Comparison of ENCODE assay signal across 17 cellular contexts in genomic region chr17:80747469-80747868, GRCh38.
DNase-seq lines count a peak whose midpoint lies in the region; ATAC-seq and TF ChIP-seq lines count a peak whose summit lies in the region.
"Had no signal": no experiment of that assay in that cellular context is flagged by ENCODE, and none has a peak within 500 bp of the region (broad histone marks: within the 10 kb centered on the region; RNA-seq: fewer than 3 reads in every experiment).

No MANE protein-coding gene starts in this region.

- peaks cover 46% of the 10 kb centered on the region for H3K4me1 Mint-ChIP-seq in T-helper 1 cell treated with Interleukin-12 subunit alpha and Interleukin-12 subunit beta and Interleukin-4 antibody, amounts not matched to agents 30 μg/mL and 1 μg/mL, for 36 hours (ENCODE audit: low read depth)
- H3K4me1 Mint-ChIP-seq in nephron progenitor cell = peaks cover 25% of the 10 kb centered on the region

- no peaks in the 10 kb centered on the region for H3K27me3 Mint-ChIP-seq in T-helper 1 cell treated with Interleukin-12 subunit alpha and Interleukin-12 subunit beta and Interleukin-4 antibody, amounts not matched to agents 30 μg/mL and 1 μg/mL, for 36 hours (ENCODE audit: low read depth)
- no peaks in the 10 kb centered on the region for H3K27me3 Mint-ChIP-seq in nephron progenitor cell (ENCODE audit: low read depth, poor library complexity)

- WGBS in aorta, 2 donors = 94% methylated on average over 9 of the region's 9 CpGs

- H3K4me3 Mint-ChIP-seq in T-helper 1 cell treated with Interleukin-12 subunit alpha and Interleukin-12 subunit beta and Interleukin-4 antibody, amounts not matched to agents 30 μg/mL and 1 μg/mL, for 36 hours = no peak overlapping the region
- no peak overlapping the region for H3K4me3 Mint-ChIP-seq in nephron progenitor cell

- H3K4me1 ChIP-seq in aorta (ENCODE audit: control insufficient read depth in 1 of 2, insufficient read depth in 2 of 2, low read length in 2 of 2) = no peaks in the 10 kb centered on the region

- no peaks in the 10 kb centered on the region for H3K27me3 ChIP-seq in aorta (ENCODE audit: control insufficient read depth in 1 of 2, insufficient read depth in 2 of 2, low read length in 1 of 2)

- DNase-seq in T-helper 1 cell (no peak), nephron progenitor cell (no peak), substantia nigra (lab: John Stamatoyannopoulos, UW) (no peak), aorta (no peak)
- DNase-seq in activated naive CD4-positive, alpha-beta T cell treated with anti-CD3 and anti-CD28 coated beads, Interleukin-2, amount 50 U/mL, for 72 hours (ENCODE audit: low spot score in 2 of 2) = no peak
- DNase-seq in activated naive CD4-positive, alpha-beta T cell treated with Interleukin-2 at 50 U/mL for 16 hours = no peak
- DNase-seq: COR-L47, DMS153, NCI-H1417, NCI-H1930, NCI-H2171 treated with DMSO at 0.1 percent for 48 hours, NCI-H510A, NCI-H82 had no signal

- H3K27ac Mint-ChIP-seq in T-helper 1 cell treated with Interleukin-12 subunit alpha and Interleukin-12 subunit beta and Interleukin-4 antibody, amounts not matched to agents 30 μg/mL and 1 μg/mL, for 36 hours = peak overlapping the region; percentile 5
- peak overlapping the region; percentile 15 to 78 for H3K27ac Mint-ChIP-seq in activated naive CD4-positive, alpha-beta T cell treated with anti-CD3 and anti-CD28 coated beads, Interleukin-2, amount 50 U/mL, for 72 hours
- peak overlapping the region; percentile 83 for H3K27ac Mint-ChIP-seq in nephron progenitor cell

- ATAC-seq in activated naive CD4-positive, alpha-beta T cell treated with anti-CD3 and anti-CD28 coated beads, Interleukin-2, amount 50 U/mL, for 72 hours = no peak
- ATAC-seq in GM18511 (IDR thresholded peaks at IDR 0.05; ENCODE audit: unreplicated experiment) = no peak
- ATAC-seq in aorta (ENCODE audit: low FRiP score) = no peak
- ATAC-seq: Panc1 had no signal

- intact Hi-C loops in aorta (cut with DNase I) = no loop called here

- TF ChIP-seq CTCF in nephron progenitor cell (IDR thresholded peaks at IDR 0.05) = no peak

- H3K27ac ChIP-seq in substantia nigra (ENCODE audit: low read depth, low read length, poor library complexity, severe bottlenecking) (peak overlapping the region; percentile 1), aorta (ENCODE audit: low read depth in 1 of 2, low read length in 2 of 2) (no peak overlapping the region)
- H3K27ac ChIP-seq: 22Rv1 had no signal

- no peaks in the 10 kb centered on the region for H3K36me3 ChIP-seq in aorta (ENCODE audit: control insufficient read depth in 1 of 2, insufficient read depth in 2 of 2, low read length in 1 of 2)

- no peaks in the 10 kb centered on the region for H3K9me3 Mint-ChIP-seq in T-helper 1 cell treated with Interleukin-12 subunit alpha and Interleukin-12 subunit beta and Interleukin-4 antibody, amounts not matched to agents 30 μg/mL and 1 μg/mL, for 36 hours
- peaks cover 4 to 5% of the 10 kb centered on the region in 2 donors for H3K9me3 Mint-ChIP-seq in activated naive CD4-positive, alpha-beta T cell treated with anti-CD3 and anti-CD28 coated beads, Interleukin-2, amount 50 U/mL, for 72 hours
- H3K9me3 Mint-ChIP-seq in nephron progenitor cell = no peaks in the 10 kb centered on the region

- H3K36me3 Mint-ChIP-seq in T-helper 1 cell treated with Interleukin-12 subunit alpha and Interleukin-12 subunit beta and Interleukin-4 antibody, amounts not matched to agents 30 μg/mL and 1 μg/mL, for 36 hours (ENCODE audit: low read depth) = peaks cover 19% of the 10 kb centered on the region
- H3K36me3 Mint-ChIP-seq in activated naive CD4-positive, alpha-beta T cell treated with anti-CD3 and anti-CD28 coated beads, Interleukin-2, amount 50 U/mL, for 72 hours = peaks cover 11 to 26% of the 10 kb centered on the region in 2 donors
- peaks cover 18% of the 10 kb centered on the region for H3K36me3 Mint-ChIP-seq in nephron progenitor cell (ENCODE audit: low read depth)

- H3K9me3 ChIP-seq in aorta (ENCODE audit: control insufficient read depth, low read length) = no peaks in the 10 kb centered on the region

- H3K4me3 ChIP-seq in aorta (ENCODE audit: low read length in 2 of 2) = no peak overlapping the region

Comparison
In these comparisons a context has a peak if more than half of its experiments do, and no peak if none do; other contexts are left out.
1. H3K27ac Mint-ChIP-seq: peak in every context shown above with its lines; median percentile 83 in nephron progenitor cell; 46 in activated naive CD4-positive, alpha-beta T cell treated with anti-CD3 and anti-CD28 coated beads, Interleukin-2, amount 50 U/mL, for 72 hours; 5 in T-helper 1 cell treated with Interleukin-12 subunit alpha and Interleukin-12 subunit beta and Interleukin-4 antibody, amounts not matched to agents 30 μg/mL and 1 μg/mL, for 36 hours.